In the genomic region with DNA sequence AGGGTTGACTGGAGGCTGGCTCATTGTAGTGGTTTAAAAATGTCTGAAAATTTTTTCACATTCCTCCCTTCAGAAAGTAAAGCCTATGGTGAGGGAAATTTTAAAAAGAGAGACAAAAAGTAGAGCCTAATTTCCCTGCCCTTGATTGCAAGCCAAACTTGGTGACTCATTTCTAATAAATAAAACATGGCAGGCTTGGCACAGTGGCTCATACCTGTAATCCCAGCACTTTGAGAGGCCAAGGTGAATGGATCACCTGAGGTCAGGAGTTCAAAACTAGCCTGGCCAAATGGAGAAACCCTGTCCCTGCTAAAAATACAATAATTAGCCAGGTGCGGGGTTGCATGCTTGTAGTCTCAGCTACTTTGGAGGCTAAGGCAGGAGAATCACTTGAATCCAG, we compare ENCODE assay signal across 19 cellular contexts. TPM values are rescaled to one million over a fixed set of nuclear protein-coding genes. Genes with fewer than 3 reads are reported as not detected.
DNase-seq lines count a peak whose midpoint lies in the region; ATAC-seq and TF ChIP-seq lines count a peak whose summit lies in the region.
"Had no signal": no experiment of that assay in that cellular context is flagged by ENCODE, and none has a peak within 500 bp of the region (broad histone marks: within the 10 kb centered on the region; RNA-seq: fewer than 3 reads in every experiment).

No MANE protein-coding gene starts in this region.

- no peak overlapping the region for H3K4me3 Mint-ChIP-seq in glutamatergic neuron (ENCODE audit: unreplicated experiment)
- H3K4me3 Mint-ChIP-seq: B cell; CD4-positive, alpha-beta T cell; CD8-positive, alpha-beta memory T cell had no signal

- H3F3A ChIP-seq in PC-3 (ENCODE audit: low read length, unreplicated experiment), result no peaks in the 10 kb centered on the region

- H3K27ac Mint-ChIP-seq in glutamatergic neuron (ENCODE audit: unreplicated experiment), result no peak overlapping the region
- H3K27ac Mint-ChIP-seq: B cell; CD4-positive, alpha-beta T cell had no signal

- no TSS peak for BruUV-seq in PC-3 (replicated peaks; lab: Mats Ljungman, UMichigan)

- no peak for TF ChIP-seq CTCF in PC-3 (conservative IDR thresholded peaks at IDR 0.05; ENCODE audit: low read depth, low read length)
- TF ChIP-seq CTCF in adrenal gland (IDR thresholded peaks at IDR 0.05), result no peak
- TF ChIP-seq CTCF in foreskin keratinocyte (conservative IDR thresholded peaks at IDR 0.05), result no peak
- no peak for TF ChIP-seq CTCF in glutamatergic neuron (IDR thresholded peaks at IDR 0.05; ENCODE audit: partially characterized antibody, unreplicated experiment)

- POLR2A ChIA-PET in PC-3 (lab: Charles Lee; ENCODE audit: unreplicated experiment), result no interaction called here

- H3K9me3 Mint-ChIP-seq in glutamatergic neuron (ENCODE audit: unreplicated experiment), result no peaks in the 10 kb centered on the region

- H3K27ac ChIP-seq in PC-3 (ENCODE audit: low read length) (no peak overlapping the region), adrenal gland (no peak overlapping the region), foreskin keratinocyte (no peak overlapping the region)
- H3K27ac ChIP-seq: BLaER1, C4-2B, GM23248 had no signal

- peaks cover 3% of the 10 kb centered on the region for H3K4me1 Mint-ChIP-seq in glutamatergic neuron (ENCODE audit: low read depth, unreplicated experiment)
- H3K4me1 Mint-ChIP-seq: B cell; CD8-positive, alpha-beta memory T cell had no signal

- no peaks in the 10 kb centered on the region for H3K9me2 ChIP-seq in PC-3 (replicated peaks; ENCODE audit: low read length)

- 40 to 64% (median 54%) methylated on average over 1 of the region's 1 CpG for WGBS in adrenal gland, 4 donors

- H3K79me2 ChIP-seq in PC-3 (ENCODE audit: low read length), result no peaks in the 10 kb centered on the region

- H3K36me3 ChIP-seq in PC-3 (ENCODE audit: low read depth, low read length) (no peaks in the 10 kb centered on the region), adrenal gland (replicated peaks in 1 of 2) (no peaks in the 10 kb centered on the region)
- H3K36me3 ChIP-seq: BLaER1 had no signal

- no peak for TF ChIP-seq POLR2A in adrenal gland (IDR thresholded peaks at IDR 0.05)

- no peak for ATAC-seq in PC-3
- peak; percentile 21 for ATAC-seq in foreskin keratinocyte
- ATAC-seq: GM12878 had no signal

- H3K4me1 ChIP-seq in PC-3 (ENCODE audit: insufficient read depth, low read length) (no peaks in the 10 kb centered on the region), adrenal gland (replicated peaks in 1 of 2) (no peaks in the 10 kb centered on the region), foreskin keratinocyte (no peaks in the 10 kb centered on the region)

- no peak overlapping the region for H3K9ac ChIP-seq in PC-3 (ENCODE audit: low read length)
- H3K9ac ChIP-seq: BLaER1, GM23248 had no signal

- no peak overlapping the region for H3K4me2 ChIP-seq in PC-3 (ENCODE audit: low read length)
- H3K4me2 ChIP-seq: BLaER1 had no signal

- H3K36me3 Mint-ChIP-seq in glutamatergic neuron (ENCODE audit: unreplicated experiment), result no peaks in the 10 kb centered on the region
- H3K36me3 Mint-ChIP-seq: CD8-positive, alpha-beta memory T cell had no signal

- CTCF ChIA-PET in PC-3 (lab: Charles Lee), result no interaction called here

- H3K4me3 ChIP-seq in PC-3 (ENCODE audit: low read length) (no peak overlapping the region), adrenal gland (no peak overlapping the region)
- H3K4me3 ChIP-seq: BLaER1, GM12878, GM23248 had no signal

- H3K9me3 ChIP-seq in PC-3 (ENCODE audit: low read length), result no peaks in the 10 kb centered on the region
- H3K9me3 ChIP-seq in adrenal gland (replicated peaks in 1 of 3), result peaks cover 0 to 5% (median 0%) of the 10 kb centered on the region in 3 donors
- H3K9me3 ChIP-seq: BLaER1 had no signal

- DNase-seq in PC-3 (peak; percentile 12), adrenal gland (peak in 5 of 7 donors; percentile 34 to 60 (median 43)), foreskin keratinocyte (no peak), glutamatergic neuron (no peak), 8988T (no peak)
- no peak for DNase-seq in stimulated activated CD8-positive, alpha-beta memory T cell treated with anti-CD3 and anti-CD28 coated beads, Interleukin-4, amount 100 ng/mL, for 48 hours
- DNase-seq: CD4-positive, alpha-beta T cell; CD8-positive, alpha-beta memory T cell; DMS 273 treated with DMSO at 0.1 percent for 48 hours; DMS79; EL; GDM1; GM23248; H7; HCEC 1CT had no signal

- H3K27me3 Mint-ChIP-seq in glutamatergic neuron (ENCODE audit: unreplicated experiment), result peaks cover 2% of the 10 kb centered on the region
- H3K27me3 Mint-ChIP-seq: B cell; CD4-positive, alpha-beta T cell had no signal

- H3K27me3 ChIP-seq in PC-3 (ENCODE audit: low read length) (peaks cover 25% of the 10 kb centered on the region), adrenal gland (no peaks in the 10 kb centered on the region), foreskin keratinocyte (no peaks in the 10 kb centered on the region)
- H3K27me3 ChIP-seq: BLaER1 had no signal

- intact Hi-C loops in PC-3 (cut with micrococcal nuclease), result no loop called here
- intact Hi-C loops in adrenal gland (cut with DNase I), result no loop called here

- H4K20me1 ChIP-seq in PC-3 (ENCODE audit: low read length), result no peaks in the 10 kb centered on the region
- H4K20me1 ChIP-seq: BLaER1 had no signal

- no peak overlapping the region for H2AFZ ChIP-seq in PC-3 (ENCODE audit: low read length)
- H2AFZ ChIP-seq: GM23248 had no signal

RNA-seq across cellular contexts. Expression of gene ARRDC4, which starts 18.9 kb away (rescaled TPM):
- total RNA-seq in PC-3 (2014; rRNA removed), result 7.1 TPM in 2 replicates
- total RNA-seq in adrenal gland, result 10 to 100 TPM; 18.1 to 38.7 (median 24.8) TPM
- polyA plus RNA-seq in adrenal gland, result 10 to 100 TPM; 15.1 to 30.0 (median 23.8) TPM
- total RNA-seq in foreskin keratinocyte, result 9.0 and 14.0 TPM in 2 replicates
- polyA plus RNA-seq in foreskin keratinocyte, result 3.8 and 4.9 TPM in 2 replicates
- total RNA-seq in glutamatergic neuron (ENCODE audit: unreplicated experiment), result 16.9 TPM

Comparison
In these comparisons a context has a peak if more than half of its experiments do, and no peak if none do; other contexts are left out.
1. DNase-seq: peak in PC-3 (single experiment) and adrenal gland (5 of 7); none in foreskin keratinocyte (0 of 2), glutamatergic neuron (single experiment), stimulated activated CD8-positive, alpha-beta memory T cell treated with anti-CD3 and anti-CD28 coated beads, Interleukin-4, amount 100 ng/mL, for 48 hours (single experiment) and 8988T (single experiment).